In the genomic region with DNA sequence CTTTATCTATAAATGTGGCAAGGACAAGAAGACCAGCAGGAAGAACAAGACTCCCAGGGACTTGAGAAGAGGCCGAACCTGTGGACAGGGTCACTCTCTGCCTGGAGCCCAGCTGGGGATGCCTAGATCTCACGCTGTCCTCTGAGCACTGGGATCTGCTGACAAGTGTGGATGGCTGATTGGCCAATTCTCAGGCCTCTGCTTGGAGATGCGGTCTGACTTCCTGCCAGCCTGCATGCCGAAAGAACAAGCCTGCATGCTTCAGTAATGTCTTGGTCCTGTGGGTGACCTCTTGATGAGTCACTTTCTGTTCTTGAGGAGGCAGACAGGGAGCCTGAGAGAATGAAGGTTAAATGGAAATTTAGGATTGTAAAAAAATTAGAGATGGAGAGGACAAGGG, we compare ENCODE assay signal across 9 cellular contexts.
A peak's percentile ranks its signal among the peaks of the same experiment; 100 is the strongest.
DNase-seq lines count a peak whose midpoint lies in the region; ATAC-seq, FAIRE-seq and TF ChIP-seq lines count a peak whose summit lies in the region.
"Had no signal": no experiment of that assay in that cellular context is flagged by ENCODE, and none has a peak within 500 bp of the region (broad histone marks: within the 10 kb centered on the region; RNA-seq: fewer than 3 reads in every experiment).

No MANE protein-coding gene starts in this region.

- no peak for TF ChIP-seq CTCF in bronchial epithelial cell (IDR thresholded peaks at IDR 0.05; ENCODE audit: insufficient read depth, low read length, severe bottlenecking)

- peak; percentile 93 for DNase-seq in HK-2 (ENCODE audit: unreplicated experiment)
- peak; percentile 60 for DNase-seq in bronchial epithelial cell (ENCODE audit: low read depth)
- peak; percentile 100 for DNase-seq in renal cortical epithelial cell (ENCODE audit: low read depth)

- no peak overlapping the region for H3K4me3 Mint-ChIP-seq in stimulated activated memory B cell treated with anti-CD40 and anti-IgM and Interleukin-4, amounts not matched to agents 10 μg/mL and 1 μg/mL and 100 μg/mL, for 72 hours
- H3K4me3 Mint-ChIP-seq: activated naive CD8-positive, alpha-beta T cell had no signal

- H3K9me3 Mint-ChIP-seq in stimulated activated memory B cell treated with anti-CD40 and anti-IgM and Interleukin-4, amounts not matched to agents 10 μg/mL and 1 μg/mL and 100 μg/mL, for 72 hours, result peaks cover 4% of the 10 kb centered on the region

- no peak for FAIRE-seq in bronchial epithelial cell (lab: Jason Lieb, UNC)

- H3K27ac Mint-ChIP-seq in stimulated activated memory B cell treated with anti-CD40 and anti-IgM and Interleukin-4, amounts not matched to agents 10 μg/mL and 1 μg/mL and 100 μg/mL, for 72 hours, result no peak overlapping the region
- H3K27ac Mint-ChIP-seq: activated naive CD8-positive, alpha-beta T cell had no signal

- H3K36me3 ChIP-seq in bronchial epithelial cell (ENCODE audit: control insufficient read depth, insufficient read depth, low read length), result no peaks in the 10 kb centered on the region

- peaks cover 14% of the 10 kb centered on the region for H3K27me3 Mint-ChIP-seq in stimulated activated memory B cell treated with anti-CD40 and anti-IgM and Interleukin-4, amounts not matched to agents 10 μg/mL and 1 μg/mL and 100 μg/mL, for 72 hours

- no peaks in the 10 kb centered on the region for H3K36me3 Mint-ChIP-seq in stimulated activated memory B cell treated with anti-CD40 and anti-IgM and Interleukin-4, amounts not matched to agents 10 μg/mL and 1 μg/mL and 100 μg/mL, for 72 hours
- H3K36me3 Mint-ChIP-seq: activated naive CD8-positive, alpha-beta T cell had no signal

- H3K4me1 Mint-ChIP-seq in stimulated activated memory B cell treated with anti-CD40 and anti-IgM and Interleukin-4, amounts not matched to agents 10 μg/mL and 1 μg/mL and 100 μg/mL, for 72 hours, result peaks cover 27% of the 10 kb centered on the region

- peak; percentile 74 for ATAC-seq in GM19023 (IDR thresholded peaks at IDR 0.05; ENCODE audit: unreplicated experiment)
- ATAC-seq in GM19397 (IDR thresholded peaks at IDR 0.05; ENCODE audit: unreplicated experiment), result no peak
- no peak for ATAC-seq in HG02840 (IDR thresholded peaks at IDR 0.05; ENCODE audit: low FRiP score, unreplicated experiment)
- no peak for ATAC-seq in GM19463 (IDR thresholded peaks at IDR 0.05; ENCODE audit: unreplicated experiment)
- no peak for ATAC-seq in stimulated activated memory B cell treated with anti-CD40 and anti-IgM and Interleukin-4, amounts not matched to agents 10 μg/mL and 1 μg/mL and 100 μg/mL, for 72 hours

- H3K27me3 ChIP-seq in bronchial epithelial cell (ENCODE audit: control insufficient read depth, insufficient read depth, low read length), result no peaks in the 10 kb centered on the region

- no peak overlapping the region for H3K4me3 ChIP-seq in bronchial epithelial cell (ENCODE audit: low read depth, low read length)
